Comparison of ENCODE assay signal across 15 cellular contexts in the genomic region with DNA sequence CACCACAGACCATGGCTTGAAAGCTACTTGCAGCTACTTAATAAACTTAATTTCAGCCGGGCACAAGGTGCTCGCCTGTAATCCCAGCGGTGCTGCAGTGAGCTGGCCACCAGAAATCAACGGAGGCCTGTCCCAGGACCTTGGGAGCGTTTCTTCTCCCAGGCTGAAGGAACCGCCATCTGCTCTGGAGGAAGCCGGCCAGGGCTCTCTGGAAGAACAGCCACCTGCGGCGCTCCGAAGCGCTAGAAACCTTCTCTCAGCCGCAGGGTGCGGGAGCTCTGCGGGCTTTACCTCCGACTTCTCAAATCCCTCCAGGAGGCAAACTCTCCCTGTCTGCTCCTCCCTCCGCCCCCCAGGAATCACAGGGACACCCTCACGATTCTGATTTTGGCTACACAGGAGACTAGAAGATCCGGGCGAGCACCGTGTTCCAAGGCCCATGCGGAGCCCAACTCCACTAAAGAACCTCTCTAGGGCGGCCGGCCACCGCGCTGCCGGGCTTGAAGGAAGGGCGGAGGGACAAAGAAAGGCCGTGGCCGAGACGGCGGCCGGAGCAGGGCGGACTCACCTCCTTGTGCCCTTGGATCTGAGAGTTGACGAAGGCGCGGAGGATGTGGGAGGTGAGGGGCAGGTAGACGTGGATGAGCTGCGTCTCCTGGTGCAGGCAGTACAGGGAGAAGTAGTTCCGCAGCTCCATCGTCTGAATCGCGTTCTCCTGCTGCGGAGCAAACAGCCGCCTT. TPM values are rescaled to one million over a fixed set of nuclear protein-coding genes. Genes with fewer than 3 reads are reported as not detected.
DNase-seq lines count a peak whose midpoint lies in the region; ATAC-seq, FAIRE-seq and TF ChIP-seq lines count a peak whose summit lies in the region.
"Had no signal": no experiment of that assay in that cellular context is flagged by ENCODE, and none has a peak within 500 bp of the region (broad histone marks: within the 10 kb centered on the region; RNA-seq: fewer than 3 reads in every experiment).

No MANE protein-coding gene starts in this region.

- H3K4me1 Mint-ChIP-seq in GM23338 (no peaks in the 10 kb centered on the region), IgD-negative memory B cell (peaks cover 19 to 25% (median 24%) of the 10 kb centered on the region in 3 donors)
- peaks cover 51 to 87% of the 10 kb centered on the region in 2 donors for H3K4me1 Mint-ChIP-seq in stimulated activated naive B cell treated with anti-CD40 and anti-IgM and Interleukin-4, amounts not matched to agents 10 μg/mL and 1 μg/mL and 100 μg/mL, for 72 hours
- peaks cover 8% of the 10 kb centered on the region for H3K4me1 Mint-ChIP-seq in activated CD4-positive, alpha-beta T cell treated with anti-CD3 and anti-CD28 coated beads for 36 hours

- H3K4me3 ChIP-seq in GM23338 (no peak overlapping the region), ascending aorta (no peak overlapping the region)
- H3K4me3 ChIP-seq: HAP-1, K562 had no signal

- peaks cover 13% of the 10 kb centered on the region; the same call in 2 of the 3 replicates for H3K36me3 Mint-ChIP-seq in GM23338 (ENCODE audit: low read depth)
- H3K36me3 Mint-ChIP-seq in IgD-negative memory B cell: peaks cover 4% of the 10 kb centered on the region
- peaks cover 70 to 90% of the 10 kb centered on the region in 2 donors for H3K36me3 Mint-ChIP-seq in stimulated activated naive B cell treated with anti-CD40 and anti-IgM and Interleukin-4, amounts not matched to agents 10 μg/mL and 1 μg/mL and 100 μg/mL, for 72 hours
- peaks cover 6% of the 10 kb centered on the region for H3K36me3 Mint-ChIP-seq in activated CD4-positive, alpha-beta T cell treated with anti-CD3 and anti-CD28 coated beads for 36 hours (ENCODE audit: low read depth)

- H2AFZ ChIP-seq in GM23338: no peak overlapping the region

- H4K20me1 ChIP-seq in GM23338 (replicated peaks; ENCODE audit: insufficient read depth): no peaks in the 10 kb centered on the region; the same call in 1 of the 2 replicates

- TF ChIP-seq POLR2A in GM12891 (IDR thresholded peaks at IDR 0.05; ENCODE audit: low read depth, low read length): no peak

- POLR2A ChIA-PET in activated CD4-positive, alpha-beta T cell treated with anti-CD3 and anti-CD28 coated beads for 36 hours (lab: Charles Lee): no interaction called here

- no peaks in the 10 kb centered on the region for H3K9me2 ChIP-seq in GM23338 (ENCODE audit: insufficient read depth)

- CTCF ChIA-PET in activated CD4-positive, alpha-beta T cell treated with anti-CD3 and anti-CD28 coated beads for 36 hours (lab: Charles Lee): no interaction called here

- 0 out of 2 replicates have a peak overlapping the region, but pooled peaks have one; percentile 19 for H3K27ac ChIP-seq in GM23338 (ENCODE audit: low read depth)
- no peak overlapping the region for H3K27ac ChIP-seq in ascending aorta

- TF ChIP-seq CTCF in GM23338 (conservative IDR thresholded peaks at IDR 0.05; ENCODE audit: low read depth in 2 of 2) (no peak), ascending aorta (IDR thresholded peaks at IDR 0.05) (no peak)

- no peak overlapping the region for H3K4me2 ChIP-seq in GM23338

- H3K36me3 ChIP-seq in GM23338 (ENCODE audit: insufficient read depth) (no peaks in the 10 kb centered on the region; the same call in 1 of the 2 replicates), ascending aorta (peaks cover 12 to 23% of the 10 kb centered on the region in 2 donors)
- H3K36me3 ChIP-seq: HAP-1 had no signal

- no peaks in the 10 kb centered on the region for H3F3A ChIP-seq in GM23338 (replicated peaks; ENCODE audit: low read depth)

- FAIRE-seq in GM12891 (lab: Jason Lieb, UNC): no peak
- FAIRE-seq: GM19239, K562 had no signal

- H3K27ac Mint-ChIP-seq in GM23338 (no peak overlapping the region; the same call in 1 of the 2 replicates), IgD-negative memory B cell (peak overlapping the region in 2 of 3 donors; percentile 16 to 39)
- H3K27ac Mint-ChIP-seq in stimulated activated naive B cell treated with anti-CD40 and anti-IgM and Interleukin-4, amounts not matched to agents 10 μg/mL and 1 μg/mL and 100 μg/mL, for 72 hours: peak overlapping the region; percentile 89
- no peak overlapping the region for H3K27ac Mint-ChIP-seq in activated CD4-positive, alpha-beta T cell treated with anti-CD3 and anti-CD28 coated beads for 36 hours

- H3K4me1 ChIP-seq in GM23338 (ENCODE audit: insufficient read depth) (no peaks in the 10 kb centered on the region), ascending aorta (no peaks in the 10 kb centered on the region)
- H3K4me1 ChIP-seq: HAP-1 had no signal

- no peaks in the 10 kb centered on the region for H3K27me3 ChIP-seq in GM23338 (ENCODE audit: insufficient read depth)
- H3K27me3 ChIP-seq in ascending aorta: no peaks in the 10 kb centered on the region

- DNase-seq in GM23338 (ENCODE audit: low spot score) (no peak), cerebellum (ENCODE audit: low spot score) (peak; percentile 52), GM12891 (ENCODE audit: insufficient read length, low spot score) (no peak), ascending aorta (ENCODE audit: low spot score in 2 of 2) (no peak)
- no peak for DNase-seq in stimulated activated naive B cell treated with anti-CD40 and anti-IgM and Interleukin-4, amounts not matched to agents 10 μg/mL and 1 μg/mL and 100 μg/mL, for 72 hours
- DNase-seq in activated CD4-positive, alpha-beta T cell treated with anti-CD3 and anti-CD28 coated beads for 36 hours: no peak
- DNase-seq: NCI-H1417 treated with DMSO at 0.1 percent for 48 hours, NCI-H1930, NCI-H2171 treated with DMSO at 0.1 percent for 48 hours, NCI-H748 treated with DMSO at 0.1 percent for 48 hours had no signal

- H3K4me3 Mint-ChIP-seq in GM23338 (no peak overlapping the region; the same call in 2 of the 3 replicates), IgD-negative memory B cell (peak overlapping the region in 1 of 4 donors; percentile 54)
- peak overlapping the region in 1 of 2 donors; percentile 33 for H3K4me3 Mint-ChIP-seq in stimulated activated naive B cell treated with anti-CD40 and anti-IgM and Interleukin-4, amounts not matched to agents 10 μg/mL and 1 μg/mL and 100 μg/mL, for 72 hours
- H3K4me3 Mint-ChIP-seq in activated CD4-positive, alpha-beta T cell treated with anti-CD3 and anti-CD28 coated beads for 36 hours: no peak overlapping the region
- H3K4me3 Mint-ChIP-seq: CD14-positive monocyte had no signal

- ATAC-seq in GM23338: no peak
- ATAC-seq in stimulated activated naive B cell treated with anti-CD40 and anti-IgM and Interleukin-4, amounts not matched to agents 10 μg/mL and 1 μg/mL and 100 μg/mL, for 72 hours (replicated peaks): no peak
- no peak for ATAC-seq in activated CD4-positive, alpha-beta T cell treated with anti-CD3 and anti-CD28 coated beads for 36 hours
- ATAC-seq: K562 had no signal

- H3K9me3 ChIP-seq in ascending aorta: no peaks in the 10 kb centered on the region
- H3K9me3 ChIP-seq: HAP-1 had no signal

- H3K9me3 Mint-ChIP-seq in GM23338 (no peaks in the 10 kb centered on the region), IgD-negative memory B cell (peaks cover 0 to 1% (median 0%) of the 10 kb centered on the region in 3 donors)
- H3K9me3 Mint-ChIP-seq in stimulated activated naive B cell treated with anti-CD40 and anti-IgM and Interleukin-4, amounts not matched to agents 10 μg/mL and 1 μg/mL and 100 μg/mL, for 72 hours: no peaks in the 10 kb centered on the region
- H3K9me3 Mint-ChIP-seq in activated CD4-positive, alpha-beta T cell treated with anti-CD3 and anti-CD28 coated beads for 36 hours (ENCODE audit: low read depth): no peaks in the 10 kb centered on the region

- H3K79me2 ChIP-seq in GM23338 (replicated peaks; ENCODE audit: insufficient read depth): no peaks in the 10 kb centered on the region

- intact Hi-C loops in activated CD4-positive, alpha-beta T cell treated with anti-CD3 and anti-CD28 coated beads for 36 hours (cut with DNase I, micrococcal nuclease): no loop called here
- intact Hi-C loops in ascending aorta (cut with DNase I): no loop called here

- peaks cover 13% of the 10 kb centered on the region for H3K27me3 Mint-ChIP-seq in GM23338 (ENCODE audit: insufficient read depth, low read depth, poor library complexity)
- no peaks in the 10 kb centered on the region for H3K27me3 Mint-ChIP-seq in IgD-negative memory B cell
- no peaks in the 10 kb centered on the region for H3K27me3 Mint-ChIP-seq in stimulated activated naive B cell treated with anti-CD40 and anti-IgM and Interleukin-4, amounts not matched to agents 10 μg/mL and 1 μg/mL and 100 μg/mL, for 72 hours
- no peaks in the 10 kb centered on the region for H3K27me3 Mint-ChIP-seq in activated CD4-positive, alpha-beta T cell treated with anti-CD3 and anti-CD28 coated beads for 36 hours

TF ChIP-seq in GM23338, 12 proteins besides CTCF, POLR2A, EP300 and RAD21 (continues in another document):
- TF ChIP-seq ZNF331 (CRISPR knock-in tag; IDR thresholded peaks at IDR 0.05; ENCODE audit: low read depth): no peak

TF ChIP-seq in GM12891, 5 proteins besides CTCF, POLR2A, EP300 and RAD21 (continues in another document):
- TF ChIP-seq TAF1 (IDR thresholded peaks at IDR 0.05; ENCODE audit: low read depth, low read length): no peak

RNA-seq across cellular contexts. Expression of a gene that starts 14.4 kb away (rescaled TPM):
- 54.5 and 66.8 TPM in 2 replicates for total RNA-seq in GM23338 (2014; rRNA removed; shearing (Covaris generic))
- polyA plus RNA-seq in GM23338 (2016; fragmentation: Nextera tagmentation; extraction: Ambion mirVana) (151 and 163 TPM in 2 replicates), IgD-negative memory B cell (52.1 TPM)
- total RNA-seq in cerebellum (11.1 TPM), ascending aorta (9.0 TPM)
- polyA plus RNA-seq in GM12891 (2012; ENCODE audit: low read depth, missing spikeins): 56.5 TPM
- total RNA-seq in activated CD4-positive, alpha-beta T cell treated with anti-CD3 and anti-CD28 coated beads for 36 hours: 100 to 1,000 TPM in 1 of 2 experiments, 10 to 100 TPM in 1; 52.5 to 100 TPM

RNA-seq across cellular contexts. Expression of a gene that starts 14.5 kb away (rescaled TPM):
- 25.3 and 30.0 TPM in 2 replicates for total RNA-seq in GM23338 (2014; rRNA removed; shearing (Covaris generic))
- 37.8 and 41.1 TPM in 2 replicates for polyA plus RNA-seq in GM23338 (2016; fragmentation: Nextera tagmentation; extraction: Ambion mirVana)
- 67.8 TPM for polyA plus RNA-seq in IgD-negative memory B cell
- total RNA-seq in cerebellum: 9.4 TPM
- 44.2 TPM for polyA plus RNA-seq in GM12891 (2012; ENCODE audit: low read depth, missing spikeins)
- total RNA-seq in activated CD4-positive, alpha-beta T cell treated with anti-CD3 and anti-CD28 coated beads for 36 hours: 10 to 100 TPM; 28.7 to 32.1 TPM
- total RNA-seq in ascending aorta: 6.7 TPM

RNA-seq across cellular contexts. Expression of a gene that starts 23.7 kb away (rescaled TPM):
- 59.3 and 87.1 TPM in 2 replicates for total RNA-seq in GM23338 (2014; rRNA removed; shearing (Covaris generic))
- polyA plus RNA-seq in GM23338 (2016; fragmentation: Nextera tagmentation; extraction: Ambion mirVana) (40.3 and 42.9 TPM in 2 replicates), IgD-negative memory B cell (133 TPM)
- total RNA-seq in cerebellum (25.0 TPM), ascending aorta (59.6 TPM)
- polyA plus RNA-seq in GM12891 (2012; ENCODE audit: low read depth, missing spikeins): 90.5 TPM
- 10 to 100 TPM; 50.2 to 61.7 TPM for total RNA-seq in activated CD4-positive, alpha-beta T cell treated with anti-CD3 and anti-CD28 coated beads for 36 hours

RNA-seq across cellular contexts. Expression of a gene that starts 57.8 kb away (rescaled TPM):
- 15.6 and 44.3 TPM in 2 replicates for total RNA-seq in GM23338 (2014; rRNA removed; shearing (Covaris generic))
- polyA plus RNA-seq in GM23338 (2016; fragmentation: Nextera tagmentation; extraction: Ambion mirVana): 49.1 and 50.9 TPM in 2 replicates
- polyA plus RNA-seq in IgD-negative memory B cell: 61.3 TPM
- 9.9 TPM for total RNA-seq in cerebellum
- 89.1 TPM for polyA plus RNA-seq in GM12891 (2012; ENCODE audit: low read depth, missing spikeins)
- 10 to 100 TPM; 37.1 to 42.4 TPM for total RNA-seq in activated CD4-positive, alpha-beta T cell treated with anti-CD3 and anti-CD28 coated beads for 36 hours
- total RNA-seq in ascending aorta: 12.2 TPM

Comparison
In these comparisons a context has a peak if more than half of its experiments do, and no peak if none do; other contexts are left out.
1. H3K27ac Mint-ChIP-seq: peak in IgD-negative memory B cell (2 of 3) and stimulated activated naive B cell treated with anti-CD40 and anti-IgM and Interleukin-4, amounts not matched to agents 10 μg/mL and 1 μg/mL and 100 μg/mL, for 72 hours (single experiment); none in GM23338 (single experiment) and activated CD4-positive, alpha-beta T cell treated with anti-CD3 and anti-CD28 coated beads for 36 hours (single experiment).